21 cellular contexts compared by ENCODE assay signal in genomic region chr15:99955532-99955931, GRCh38.
"Had no signal": no experiment of that assay in that cellular context is flagged by ENCODE, and none has a peak within 500 bp of the region (broad histone marks: within the 10 kb centered on the region; RNA-seq: fewer than 3 reads in every experiment).

No MANE protein-coding gene starts in this region.

- DNase-seq: activated B cell treated with CpG ODN at 0.5 μM for 24 hours; activated CD4-positive, alpha-beta memory T cell treated with anti-CD3 and anti-CD28 coated beads for 36 hours; activated CD4-positive, alpha-beta T cell treated with anti-CD3 and anti-CD28 coated beads for 4 hours; activated T-cell treated with anti-CD3 and anti-CD28 coated beads, Interleukin-2, amount 50 U/mL, for 4 hours; cerebellar nuclear complex; cortex of kidney; effector CD4-positive, alpha-beta T cell; esophagus squamous epithelium; left cardiac atrium; mucosa of descending colon; naive B cell; psoas muscle; right lobe of liver; stimulated activated CD4-positive, alpha-beta T cell treated with anti-CD3 and anti-CD28 coated beads, Interleukin-4, amount 100 ng/mL, for 4 hours; stimulated activated naive B cell treated with anti-CD40 and anti-IgM and Interleukin-4, amounts not matched to agents 10 μg/mL and 1 μg/mL and 100 μg/mL, for 72 hours; T-cell; T-helper 9 cell had no signal

- H3K36me3 Mint-ChIP-seq: activated CD4-positive, alpha-beta memory T cell treated with anti-CD3 and anti-CD28 coated beads for 36 hours; stimulated activated naive B cell treated with anti-CD40 and anti-IgM and Interleukin-4, amounts not matched to agents 10 μg/mL and 1 μg/mL and 100 μg/mL, for 72 hours had no signal

- H3K27ac Mint-ChIP-seq: activated B cell treated with CpG ODN at 0.5 μM for 24 hours; activated CD4-positive, alpha-beta memory T cell treated with anti-CD3 and anti-CD28 coated beads for 36 hours; activated naive CD4-positive, alpha-beta T cell treated with anti-CD3 and anti-CD28 coated beads, Interleukin-2, amount 50 U/mL, for 24 hours; naive B cell; stimulated activated naive B cell treated with anti-CD40 and anti-IgM and Interleukin-4, amounts not matched to agents 10 μg/mL and 1 μg/mL and 100 μg/mL, for 72 hours; T-cell had no signal

- H3K36me3 ChIP-seq: ascending aorta, esophagus squamous epithelium, right lobe of liver had no signal

- H3K9me3 ChIP-seq: ascending aorta, esophagus squamous epithelium, mucosa of descending colon, psoas muscle, right lobe of liver had no signal

- H3K4me1 Mint-ChIP-seq: activated B cell treated with CpG ODN at 0.5 μM for 24 hours; naive B cell; neural crest cell; stimulated activated naive B cell treated with anti-CD40 and anti-IgM and Interleukin-4, amounts not matched to agents 10 μg/mL and 1 μg/mL and 100 μg/mL, for 72 hours had no signal

- H3K4me1 ChIP-seq: psoas muscle, right lobe of liver had no signal

- H3K4me3 ChIP-seq: ascending aorta, esophagus squamous epithelium, mucosa of descending colon, psoas muscle, right lobe of liver, smooth muscle cell had no signal

- H3K4me3 Mint-ChIP-seq: activated B cell treated with CpG ODN at 0.5 μM for 24 hours; activated CD4-positive, alpha-beta memory T cell treated with anti-CD3 and anti-CD28 coated beads for 36 hours; activated naive CD4-positive, alpha-beta T cell treated with anti-CD3 and anti-CD28 coated beads, Interleukin-2, amount 50 U/mL, for 24 hours; activated T-cell treated with anti-CD3 and anti-CD28 coated beads, Interleukin-2, amount 50 U/mL, for 4 hours; naive B cell; neural crest cell; stimulated activated naive B cell treated with anti-CD40 and anti-IgM and Interleukin-4, amounts not matched to agents 10 μg/mL and 1 μg/mL and 100 μg/mL, for 72 hours; T-cell had no signal

- H3K27ac ChIP-seq: ascending aorta, psoas muscle, right lobe of liver had no signal

- H3K27me3 ChIP-seq: ascending aorta, right lobe of liver had no signal

- H3K9me3 Mint-ChIP-seq: activated B cell treated with CpG ODN at 0.5 μM for 24 hours; activated CD4-positive, alpha-beta memory T cell treated with anti-CD3 and anti-CD28 coated beads for 36 hours; activated naive CD4-positive, alpha-beta T cell treated with anti-CD3 and anti-CD28 coated beads, Interleukin-2, amount 50 U/mL, for 24 hours; activated T-cell treated with anti-CD3 and anti-CD28 coated beads, Interleukin-2, amount 50 U/mL, for 4 hours; T-cell had no signal
